Comparison of ENCODE assay signal across 25 cellular contexts in the genomic region with DNA sequence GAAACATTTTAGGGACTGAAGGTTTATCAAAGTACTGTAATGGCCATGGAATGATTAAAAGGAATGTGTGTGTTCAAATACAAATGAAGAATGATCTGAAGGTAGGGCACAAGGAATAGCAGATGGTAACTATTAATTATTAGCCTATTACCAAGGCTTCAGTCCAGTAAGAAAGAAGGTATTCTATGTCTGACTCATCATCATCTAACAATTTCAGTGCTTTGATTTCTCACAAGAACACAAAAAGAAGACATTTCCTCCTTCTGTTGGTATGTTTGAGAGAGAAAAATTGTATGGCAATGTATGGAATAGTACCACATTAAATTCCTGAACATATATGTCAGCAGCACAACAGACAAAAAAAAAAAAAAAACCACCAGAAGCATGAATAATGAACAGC.
"Had no signal": no experiment of that assay in that cellular context is flagged by ENCODE, and none has a peak within 500 bp of the region (broad histone marks: within the 10 kb centered on the region; RNA-seq: fewer than 3 reads in every experiment).

No MANE protein-coding gene starts in this region.

- H3K36me3 ChIP-seq: adrenal gland, heart right ventricle, ovary, upper lobe of right lung had no signal

- H3K9me3 ChIP-seq: adrenal gland, ovary, testis, upper lobe of right lung had no signal

- H3K4me3 ChIP-seq: adrenal gland, heart right ventricle, ovary, skin epidermis, testis, upper lobe of right lung had no signal

- H3K27ac ChIP-seq: adrenal gland, heart right ventricle, ovary, skin epidermis, testis, upper lobe of right lung, VCaP had no signal

- DNase-seq: activated CD4-positive, alpha-beta T cell treated with anti-CD3 and anti-CD28 coated beads for 4 hours; activated CD4-positive, alpha-beta T cell treated with anti-CD3 and anti-CD28 coated beads, Interleukin-2, amount 50 U/mL, for 4 hours; activated effector memory CD4-positive, alpha-beta T cell treated with anti-CD3 and anti-CD28 coated beads, Interleukin-2, amount 50 U/mL, for 16 hours; activated naive CD4-positive, alpha-beta T cell treated with anti-CD3 and anti-CD28 coated beads for 36 hours; activated naive CD8-positive, alpha-beta T cell treated with anti-CD3 and anti-CD28 coated beads for 36 hours; adrenal gland; aorta; cortex of kidney; effector memory CD8-positive, alpha-beta T cell; foreskin fibroblast; heart right ventricle; midbrain; naive thymus-derived CD4-positive, alpha-beta T cell; ovary; retina; stimulated activated CD4-positive, alpha-beta T cell treated with anti-CD3 and anti-CD28 coated beads, Interleukin-12 subunit alpha, Interleukin-12 subunit beta, amount 100 ng/mL, for 4 hours; stimulated activated CD4-positive, alpha-beta T cell treated with anti-CD3 and anti-CD28 coated beads, Interleukin-4, amount 100 ng/mL, for 1 hour; stimulated activated naive CD8-positive, alpha-beta T cell treated with anti-CD3 and anti-CD28 coated beads, Interleukin-15, Interleukin-2, amounts not matched to agents 100 U/mL and 50 U/mL, for 24 hours; T-helper 1 cell; testis; upper lobe of right lung had no signal

- H3K4me1 ChIP-seq: adrenal gland, heart right ventricle, testis, upper lobe of right lung had no signal

- H3K27me3 ChIP-seq: adrenal gland, ovary, testis, upper lobe of right lung had no signal

- ATAC-seq: effector memory CD8-positive, alpha-beta T cell; esophagus mucosa; heart right ventricle; naive thymus-derived CD4-positive, alpha-beta T cell; sciatic nerve; stimulated activated naive CD8-positive, alpha-beta T cell treated with anti-CD3 and anti-CD28 coated beads, Interleukin-15, Interleukin-2, amounts not matched to agents 100 U/mL and 50 U/mL, for 24 hours; upper lobe of right lung had no signal
